In genomic region chr9:129628709-129629108, GRCh38 we compare ENCODE assay signal across 16 cellular contexts. TPM values are rescaled to one million over a fixed set of nuclear protein-coding genes. Genes with fewer than 3 reads are reported as not detected.
DNase-seq lines count a peak whose midpoint lies in the region; ATAC-seq and TF ChIP-seq lines count a peak whose summit lies in the region.
"Had no signal": no experiment of that assay in that cellular context is flagged by ENCODE, and none has a peak within 500 bp of the region (broad histone marks: within the 10 kb centered on the region; RNA-seq: fewer than 3 reads in every experiment).

No MANE protein-coding gene starts in this region.

- peak overlapping the region; percentile 17 to 40 for H3K4me3 Mint-ChIP-seq in activated T-cell treated with anti-CD3 and anti-CD28 coated beads, Interleukin-2, amount 50 U/mL, for 72 hours
- no peak overlapping the region for H3K4me3 Mint-ChIP-seq in stimulated activated effector memory CD8-positive, alpha-beta T cell treated with anti-CD3 and anti-CD28 coated beads, Interleukin-12 subunit alpha, Interleukin-12 subunit beta, amount 100 ng/mL, for 72 hours

- no peak for DNase-seq in activated T-cell treated with anti-CD3 and anti-CD28 coated beads, Interleukin-2, amount 50 U/mL, for 72 hours
- DNase-seq in activated T-cell treated with anti-CD3 and anti-CD28 coated beads, Interleukin-2, amount 50 U/mL, for 48 hours, result no peak
- DNase-seq in OCI-LY7 (ENCODE audit: low spot score) (no peak), coronary artery (ENCODE audit: low spot score) (no peak), NCI-H82 treated with DMSO at 0.1 percent for 48 hours (lab: John Stamatoyannopoulos, UW; ENCODE audit: unreplicated experiment) (no peak), SKM-1 (lab: John Stamatoyannopoulos, UW; ENCODE audit: unreplicated experiment) (no peak)
- no peak for DNase-seq in stimulated activated effector memory CD8-positive, alpha-beta T cell treated with anti-CD3 and anti-CD28 coated beads, Interleukin-12 subunit alpha, Interleukin-12 subunit beta, amount 100 ng/mL, for 72 hours (ENCODE audit: low spot score in 2 of 2)
- DNase-seq: activated CD4-positive, alpha-beta T cell treated with anti-CD3 and anti-CD28 coated beads for 48 hours; amygdala; effector CD8-positive, alpha-beta T cell; NCI-H2029 treated with DMSO at 0.1 percent for 48 hours; NCI-H774 had no signal

- CTCF ChIA-PET in OCI-LY7 (lab: Charles Lee; ENCODE audit: unreplicated experiment), result no interaction called here

- H3K4me2 ChIP-seq in OCI-LY7 (ENCODE audit: low read length), result peak overlapping the region; percentile 88

- H3K9me3 Mint-ChIP-seq in activated T-cell treated with anti-CD3 and anti-CD28 coated beads, Interleukin-2, amount 50 U/mL, for 72 hours, result no peaks in the 10 kb centered on the region
- H3K9me3 Mint-ChIP-seq in stimulated activated effector memory CD8-positive, alpha-beta T cell treated with anti-CD3 and anti-CD28 coated beads, Interleukin-12 subunit alpha, Interleukin-12 subunit beta, amount 100 ng/mL, for 72 hours, result no peaks in the 10 kb centered on the region

- no peaks in the 10 kb centered on the region for H3K9me2 ChIP-seq in OCI-LY7 (ENCODE audit: insufficient read depth, low read length)

- no peak overlapping the region for H2AFZ ChIP-seq in OCI-LY7 (ENCODE audit: low read length)

- peaks cover 0 to 6% of the 10 kb centered on the region in 2 donors for H3K36me3 Mint-ChIP-seq in activated T-cell treated with anti-CD3 and anti-CD28 coated beads, Interleukin-2, amount 50 U/mL, for 72 hours (ENCODE audit: insufficient read depth in 2 of 2)
- peaks cover 72% of the 10 kb centered on the region for H3K36me3 Mint-ChIP-seq in stimulated activated effector memory CD8-positive, alpha-beta T cell treated with anti-CD3 and anti-CD28 coated beads, Interleukin-12 subunit alpha, Interleukin-12 subunit beta, amount 100 ng/mL, for 72 hours

- no peak overlapping the region for H3K27ac ChIP-seq in OCI-LY7 (ENCODE audit: low read depth, low read length, poor library complexity, severe bottlenecking)
- H3K27ac ChIP-seq in coronary artery, result no peak overlapping the region

- peaks cover 40% of the 10 kb centered on the region for H4K20me1 ChIP-seq in OCI-LY7 (ENCODE audit: insufficient read depth, low read length)

- no peaks in the 10 kb centered on the region for H3K9me3 ChIP-seq in OCI-LY7 (ENCODE audit: low read length)

- H3K4me3 ChIP-seq in OCI-LY7 (ENCODE audit: low read depth, low read length, poor library complexity, severe bottlenecking) (no peak overlapping the region), coronary artery (peak overlapping the region; percentile 79)
- H3K4me3 ChIP-seq: skin epidermis had no signal

- intact Hi-C loops in OCI-LY7 (cut with micrococcal nuclease; ENCODE audit: unreplicated experiment), result loop anchor here (5.0 kb wide), 1 partner anchor 451 kb away; the partner anchor contains the start of gene IER5L

- peaks cover 76% of the 10 kb centered on the region for H3K79me2 ChIP-seq in OCI-LY7 (ENCODE audit: insufficient read depth, low read depth, low read length)

- BruUV-seq in OCI-LY7 (replicated peaks; lab: Mats Ljungman, UMichigan), result no TSS peak

- peaks cover 66% of the 10 kb centered on the region for H3K36me3 ChIP-seq in OCI-LY7 (ENCODE audit: insufficient read depth, low read length)

- H3K27ac Mint-ChIP-seq in activated T-cell treated with anti-CD3 and anti-CD28 coated beads, Interleukin-2, amount 50 U/mL, for 72 hours, result peak overlapping the region; percentile 55
- peak overlapping the region; percentile 57 for H3K27ac Mint-ChIP-seq in stimulated activated effector memory CD8-positive, alpha-beta T cell treated with anti-CD3 and anti-CD28 coated beads, Interleukin-12 subunit alpha, Interleukin-12 subunit beta, amount 100 ng/mL, for 72 hours

- no peak for ATAC-seq in activated T-cell treated with anti-CD3 and anti-CD28 coated beads, Interleukin-2, amount 50 U/mL, for 72 hours (replicated peaks in 1 of 2)
- no peak for ATAC-seq in stimulated activated effector memory CD8-positive, alpha-beta T cell treated with anti-CD3 and anti-CD28 coated beads, Interleukin-12 subunit alpha, Interleukin-12 subunit beta, amount 100 ng/mL, for 72 hours
- no peak for ATAC-seq in HG03095 (IDR thresholded peaks at IDR 0.05; ENCODE audit: unreplicated experiment)

- peaks cover 77% of the 10 kb centered on the region for H3K4me1 Mint-ChIP-seq in activated T-cell treated with anti-CD3 and anti-CD28 coated beads, Interleukin-2, amount 50 U/mL, for 72 hours (ENCODE audit: low read depth)
- H3K4me1 Mint-ChIP-seq in stimulated activated effector memory CD8-positive, alpha-beta T cell treated with anti-CD3 and anti-CD28 coated beads, Interleukin-12 subunit alpha, Interleukin-12 subunit beta, amount 100 ng/mL, for 72 hours, result peaks cover 67% of the 10 kb centered on the region

- H3K4me1 ChIP-seq in OCI-LY7 (ENCODE audit: insufficient read depth, low read length, poor library complexity, severe bottlenecking), result peaks cover 44% of the 10 kb centered on the region

- TF ChIP-seq CTCF in OCI-LY7 (conservative IDR thresholded peaks at IDR 0.05; ENCODE audit: low read length) (no peak), coronary artery (IDR thresholded peaks at IDR 0.05) (no peak)

- no peaks in the 10 kb centered on the region for H3K27me3 Mint-ChIP-seq in activated T-cell treated with anti-CD3 and anti-CD28 coated beads, Interleukin-2, amount 50 U/mL, for 72 hours (ENCODE audit: low read depth)

- POLR2A ChIA-PET in OCI-LY7 (lab: Charles Lee), result no interaction called here

RNA-seq across cellular contexts. Expression of gene NTMT1, which starts 2.7 kb away (rescaled TPM):
- total RNA-seq in activated T-cell treated with anti-CD3 and anti-CD28 coated beads, Interleukin-2, amount 50 U/mL, for 72 hours, result 10 to 100 TPM; 39.3 to 51.9 TPM
- 46.6 and 51.9 TPM in 2 replicates for total RNA-seq in OCI-LY7 (2014; rRNA removed; shearing (Covaris generic))
- 59.8 and 64.2 TPM in 2 replicates for total RNA-seq in OCI-LY7 (2022)

RNA-seq across cellular contexts. Expression of gene C9orf50, which starts 7.8 kb away (rescaled TPM):
- total RNA-seq in activated T-cell treated with anti-CD3 and anti-CD28 coated beads, Interleukin-2, amount 50 U/mL, for 72 hours, result under 1 TPM in 1 of 2 donors, not detected in 1; 0.31 TPM
- not detected in 2 replicates for total RNA-seq in OCI-LY7 (2014; rRNA removed; shearing (Covaris generic))
- not detected in 2 replicates for total RNA-seq in OCI-LY7 (2022)
- total RNA-seq: glomerular endothelial cell, urinary bladder had no signal

RNA-seq across cellular contexts. Expression of gene ASB6, which starts 13.2 kb away (rescaled TPM):
- 10 to 100 TPM; 16.9 to 20.2 TPM for total RNA-seq in activated T-cell treated with anti-CD3 and anti-CD28 coated beads, Interleukin-2, amount 50 U/mL, for 72 hours
- 17.5 and 21.4 TPM in 2 replicates for total RNA-seq in OCI-LY7 (2014; rRNA removed; shearing (Covaris generic))
- 18.9 and 19.0 TPM in 2 replicates for total RNA-seq in OCI-LY7 (2022)

RNA-seq across cellular contexts. Expression of gene PRRX2, which starts 36.7 kb away (rescaled TPM):
- total RNA-seq in activated T-cell treated with anti-CD3 and anti-CD28 coated beads, Interleukin-2, amount 50 U/mL, for 72 hours, result 1 to 10 TPM; 3.3 to 6.1 TPM
- total RNA-seq in OCI-LY7 (2014; rRNA removed; shearing (Covaris generic)), result not detected in 2 replicates
- not detected in 2 replicates for total RNA-seq in OCI-LY7 (2022)
- total RNA-seq: glomerular endothelial cell had no signal
